ENCODE assay signal across 24 cellular contexts in genomic region chr10:89915970-89916369, GRCh38.
DNase-seq lines count a peak whose midpoint lies in the region; ATAC-seq, FAIRE-seq and TF ChIP-seq lines count a peak whose summit lies in the region.
"Had no signal": no experiment of that assay in that cellular context is flagged by ENCODE, and none has a peak within 500 bp of the region (broad histone marks: within the 10 kb centered on the region; RNA-seq: fewer than 3 reads in every experiment).

No MANE protein-coding gene starts in this region.

- no peak overlapping the region for H2AFZ ChIP-seq in HepG2 (ENCODE audit: low read length)
- H2AFZ ChIP-seq in osteoblast (ENCODE audit: low read length), result no peak overlapping the region
- H2AFZ ChIP-seq: GM23248 had no signal

- POLR2A ChIA-PET in HepG2 (lab: Yijun Ruan, JAX), result no interaction called here

- CTCF ChIA-PET in HepG2 (lab: Yijun Ruan, JAX; ENCODE audit: low intra/inter-chr PET ratio, low total read pairs), result no interaction called here

- BruUV-seq in HepG2 (replicated peaks; lab: Mats Ljungman, UMichigan), result no TSS peak

- H4K20me1 ChIP-seq in HepG2 (ENCODE audit: insufficient read depth, low read length) (no peaks in the 10 kb centered on the region), osteoblast (ENCODE audit: insufficient read depth, low read length) (no peaks in the 10 kb centered on the region)
- H4K20me1 ChIP-seq: BLaER1 treated with 17β-estradiol and CSF1 and Interleukin-3, amounts not matched to agents 10 nM and 100 nM had no signal

- TF ChIP-seq EP300 in HepG2 (IDR thresholded peaks at IDR 0.05; ENCODE audit: low read depth in 2 of 2, low read length in 2 of 2), result no peak
- no peak for TF ChIP-seq EP300 in HepG2 (CRISPR knock-in tag; IDR thresholded peaks at IDR 0.05; ENCODE audit: borderline replicate concordance)

- intact Hi-C loops in HepG2 (cut with micrococcal nuclease; ENCODE audit: unreplicated experiment), result no loop called here
- intact Hi-C loops in right lobe of liver (cut with DNase I), result no loop called here

- no peak for ATAC-seq in HepG2
- no peak for ATAC-seq in right lobe of liver
- no peak for ATAC-seq in RWPE2 (ENCODE audit: low read depth)
- ATAC-seq: GM12878, HCT116 had no signal

- in situ Hi-C loops in HepG2 (cut with HindIII; ENCODE audit: extremely low pct_ligation_motif_present, low pct_unique_long_range_greater_than_20kb), result no loop called here

- H3K9me3 ChIP-seq in HepG2 (ENCODE audit: low read length) (no peaks in the 10 kb centered on the region), right lobe of liver (no peaks in the 10 kb centered on the region), RWPE2 (ENCODE audit: severe bottlenecking) (no peaks in the 10 kb centered on the region), osteoblast (ENCODE audit: low read depth, low read length) (no peaks in the 10 kb centered on the region)
- H3K9me3 ChIP-seq: A549, BE2C had no signal

- H3K27me3 ChIP-seq in HepG2 (ENCODE audit: control insufficient read depth in 1 of 2, insufficient read depth in 2 of 2, low read length in 2 of 2), result no peaks in the 10 kb centered on the region
- H3K27me3 ChIP-seq in right lobe of liver, result no peaks in the 10 kb centered on the region
- H3K27me3 ChIP-seq in RWPE2 (ENCODE audit: insufficient read depth, poor library complexity, severe bottlenecking), result no peaks in the 10 kb centered on the region
- peaks cover 6% of the 10 kb centered on the region for H3K27me3 ChIP-seq in osteoblast (ENCODE audit: insufficient read depth, low read length)
- H3K27me3 ChIP-seq: BE2C; BLaER1 treated with 17β-estradiol and CSF1 and Interleukin-3, amounts not matched to agents 10 nM and 100 nM had no signal

- H3K27ac ChIP-seq in HepG2 (ENCODE audit: extremely low read length, insufficient read depth, low read length) (no peak overlapping the region), right lobe of liver (no peak overlapping the region), RWPE2 (ENCODE audit: poor library complexity, severe bottlenecking) (peak overlapping the region; percentile 95), osteoblast (ENCODE audit: low read depth, low read length) (no peak overlapping the region)
- H3K27ac ChIP-seq: A549; BLaER1 treated with 17β-estradiol and CSF1 and Interleukin-3, amounts not matched to agents 10 nM and 100 nM; GM23248 had no signal

- no peak for TF ChIP-seq RAD21 in HepG2 (CRISPR knock-in tag; IDR thresholded peaks at IDR 0.05)

- H3K4me2 ChIP-seq in HepG2 (ENCODE audit: low read depth, low read length) (no peak overlapping the region), osteoblast (ENCODE audit: insufficient read depth, low read length) (peak overlapping the region; percentile 47)
- H3K4me2 ChIP-seq: A549; BLaER1 treated with 17β-estradiol and CSF1 and Interleukin-3, amounts not matched to agents 10 nM and 100 nM had no signal

- TF ChIP-seq POLR2A in HepG2 (IDR thresholded peaks at IDR 0.05; ENCODE audit: insufficient read depth in 1 of 2, low read depth in 2 of 2, low read length in 2 of 2) (no peak), right lobe of liver (IDR thresholded peaks at IDR 0.05) (no peak)

- no peak overlapping the region for H3K9ac ChIP-seq in HepG2 (ENCODE audit: insufficient read depth, low read depth, low read length)
- H3K9ac ChIP-seq: BLaER1 treated with 17β-estradiol and CSF1 and Interleukin-3, amounts not matched to agents 10 nM and 100 nM; GM23248 had no signal

- TF ChIP-seq CTCF in HepG2 (CRISPR knock-in tag; IDR thresholded peaks at IDR 0.05), result no peak
- TF ChIP-seq CTCF in right lobe of liver (IDR thresholded peaks at IDR 0.05), result no peak
- TF ChIP-seq CTCF in RWPE2 (IDR thresholded peaks at IDR 0.05; ENCODE audit: poor library complexity, severe bottlenecking), result no peak
- no peak for TF ChIP-seq CTCF in osteoblast (IDR thresholded peaks at IDR 0.05; ENCODE audit: extremely low read depth, low read depth, low read length)

- H3K79me2 ChIP-seq in HepG2 (ENCODE audit: insufficient read depth, low read length), result no peaks in the 10 kb centered on the region
- no peaks in the 10 kb centered on the region for H3K79me2 ChIP-seq in osteoblast (ENCODE audit: insufficient read depth, low read length)

- no peak for DNase-seq in HepG2 (ENCODE audit: low spot score)
- no peak for DNase-seq in right lobe of liver
- DNase-seq in RWPE2 (ENCODE audit: low spot score), result no peak
- DNase-seq in osteoblast (ENCODE audit: insufficient read length, low spot score, missing footprints), result no peak
- DNase-seq in HCEC 1CT, result no peak
- DNase-seq in activated effector memory CD4-positive, alpha-beta T cell treated with anti-CD3 and anti-CD28 coated beads, Interleukin-2, amount 50 U/mL, for 16 hours, result no peak
- DNase-seq: 8988T; ACHN; AML-193; BE2C; CD4-positive, alpha-beta T cell; CD8-positive, alpha-beta memory T cell; DMS 273 treated with DMSO at 0.1 percent for 48 hours; DMS79; GDM1; H7 had no signal

- no peak overlapping the region for H3K4me3 ChIP-seq in HepG2 (replicated peaks in 1 of 3; ENCODE audit: insufficient read depth in 1 of 3, low read depth in 2 of 3, low read length in 3 of 3)
- H3K4me3 ChIP-seq in right lobe of liver, result no peak overlapping the region
- H3K4me3 ChIP-seq in RWPE2 (ENCODE audit: severe bottlenecking), result no peak overlapping the region
- no peak overlapping the region for H3K4me3 ChIP-seq in osteoblast (ENCODE audit: insufficient read depth, low read length)
- H3K4me3 ChIP-seq: A549; BLaER1 treated with 17β-estradiol and CSF1 and Interleukin-3, amounts not matched to agents 10 nM and 100 nM; GM12878; GM23248 had no signal

- H3K36me3 ChIP-seq in HepG2 (replicated peaks in 1 of 2; ENCODE audit: control insufficient read depth in 1 of 2, insufficient read depth in 2 of 2, low read length in 2 of 2) (no peaks in the 10 kb centered on the region), right lobe of liver (no peaks in the 10 kb centered on the region), RWPE2 (ENCODE audit: low read depth) (no peaks in the 10 kb centered on the region), osteoblast (ENCODE audit: insufficient read depth, low read length) (no peaks in the 10 kb centered on the region)
- H3K36me3 ChIP-seq: BE2C had no signal

- no peak for FAIRE-seq in HepG2 (lab: Jason Lieb, UNC)
- FAIRE-seq: A549, D721Med, GM12878, GM19239, H1 had no signal

- H3K4me1 ChIP-seq in HepG2 (ENCODE audit: insufficient read depth, low read length) (no peaks in the 10 kb centered on the region), right lobe of liver (no peaks in the 10 kb centered on the region), RWPE2 (ENCODE audit: insufficient read depth, poor library complexity, severe bottlenecking) (peaks cover 41% of the 10 kb centered on the region), osteoblast (ENCODE audit: insufficient read depth, low read length) (peaks cover 13% of the 10 kb centered on the region)
- H3K4me1 ChIP-seq: A549, BE2C had no signal

TF ChIP-seq in HepG2, 621 proteins besides CTCF, POLR2A, EP300 and RAD21:
- TF ChIP-seq CEBPB (IDR thresholded peaks at IDR 0.05; ENCODE audit: borderline replicate concordance, low read depth, low read length) (peak; percentile 76; the same call in 1 of the 2 replicates), NR2F1 (CRISPR knock-in tag; IDR thresholded peaks at IDR 0.05) (no peak), JDP2 (CRISPR knock-in tag; IDR thresholded peaks at IDR 0.05; ENCODE audit: borderline replicate concordance) (no peak), GPN1 (CRISPR knock-in tag; IDR thresholded peaks at IDR 0.05; ENCODE audit: borderline replicate concordance) (no peak), MYNN (CRISPR knock-in tag; IDR thresholded peaks at IDR 0.05; ENCODE audit: low read depth) (no peak), GRHL1 (CRISPR knock-in tag; conservative IDR thresholded peaks at IDR 0.05) (no peak)
